8 cellular contexts compared by ENCODE assay signal in the genomic region with DNA sequence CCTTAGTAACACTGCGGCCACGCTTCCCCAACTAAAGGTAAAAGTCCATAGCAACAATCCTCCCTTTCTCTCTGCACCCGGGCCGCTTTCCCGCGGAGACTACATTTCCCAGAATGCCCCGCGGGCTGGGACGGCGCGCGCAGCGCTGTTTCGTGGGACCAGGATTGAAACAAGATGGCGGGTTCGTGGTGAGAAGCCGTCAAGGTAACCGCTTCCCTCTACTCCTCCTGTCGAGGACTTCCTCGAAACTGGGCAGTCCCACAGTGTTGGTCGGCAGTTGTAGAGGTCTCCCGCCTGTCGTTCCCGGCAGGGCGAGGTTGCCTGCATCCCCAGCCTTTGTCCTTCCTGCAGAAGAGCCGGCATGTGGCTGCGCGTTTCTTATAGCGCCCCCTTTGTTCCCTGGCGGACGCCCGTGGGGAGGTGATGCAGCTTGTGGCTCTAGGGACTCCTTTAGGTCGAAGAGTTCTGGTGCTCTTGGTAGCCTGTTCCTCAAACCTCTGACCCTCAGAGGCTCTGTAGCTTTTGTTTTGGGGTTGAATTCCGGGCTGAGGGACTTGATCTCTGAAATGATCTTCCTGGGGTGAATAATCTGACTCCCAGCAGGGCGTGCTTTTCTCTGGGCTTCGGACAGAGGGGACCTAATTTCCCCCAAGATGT. TPM values are rescaled to one million over a fixed set of nuclear protein-coding genes. Genes with fewer than 3 reads are reported as not detected.
DNase-seq lines count a peak whose midpoint lies in the region; TF ChIP-seq lines count a peak whose summit lies in the region.

Gene MRPL42 (plus strand): TSS at position 164 of the 657 bp plus-strand sequence. CDS start 1,772 bp downstream, outside the sequence.

- H3K4me2 ChIP-seq in H9 (ENCODE audit: insufficient read depth, insufficient read length, low read length) (peak within 1 kb of the TSS; percentile 76), neural progenitor cell (peak within 1 kb of the TSS; percentile 95)

- no peaks in the 10 kb centered on the region for H3K9me3 ChIP-seq in H9 (ENCODE audit: control insufficient read depth, low read depth, low read length)
- H3K9me3 ChIP-seq in neural progenitor cell (ENCODE audit: low read depth): no peaks in the 10 kb centered on the region

- H3K14ac ChIP-seq in H9 (ENCODE audit: insufficient read depth, low read length): peak within 1 kb of the TSS; percentile 99

- H4K20me1 ChIP-seq in H9 (ENCODE audit: control insufficient read depth, insufficient read depth, insufficient read length) (no peaks in the 10 kb centered on the region), neural progenitor cell (ENCODE audit: low read depth) (peaks cover 43% of the 10 kb centered on the region)

- H3K79me2 ChIP-seq in H9 (ENCODE audit: insufficient read depth, low read length): peaks cover 19% of the 10 kb centered on the region
- peaks cover 52% of the 10 kb centered on the region for H3K79me2 ChIP-seq in neural progenitor cell (ENCODE audit: low read depth)

- H3K4me1 Mint-ChIP-seq in H9 (peaks cover 9 to 11% of the 10 kb centered on the region in 2 experiments), neural progenitor cell (peaks cover 20% of the 10 kb centered on the region)

- H2BK15ac ChIP-seq in H9 (ENCODE audit: low read depth, low read length): no peak within 1 kb of the TSS

- H2BK5ac ChIP-seq in H9 (ENCODE audit: insufficient read length, low read length): peak within 1 kb of the TSS; percentile 67

- H3K27me3 ChIP-seq in H9 (ENCODE audit: insufficient read depth, low read length) (no peaks in the 10 kb centered on the region), neural progenitor cell (no peaks in the 10 kb centered on the region)

- peak within 1 kb of the TSS; percentile 97 for H3K9ac ChIP-seq in H9 (ENCODE audit: extremely low read depth, insufficient read length, low read length)
- peak within 1 kb of the TSS; percentile 94 for H3K9ac ChIP-seq in neural progenitor cell

- H3K4me3 ChIP-seq in foreskin fibroblast (ENCODE audit: low read depth in 1 of 2, low read length in 2 of 2) (peak within 1 kb of the TSS; percentile 77 to 80), neural progenitor cell (peak within 1 kb of the TSS; percentile 92)

- peak; percentile 67 for TF ChIP-seq CTCF in H9 (conservative IDR thresholded peaks at IDR 0.05)
- TF ChIP-seq CTCF in foreskin fibroblast (IDR thresholded peaks at IDR 0.05; ENCODE audit: low read depth, low read length): peak; percentile 71
- peak; percentile 71 for TF ChIP-seq CTCF in neural progenitor cell (IDR thresholded peaks at IDR 0.05)

- H4K91ac ChIP-seq in H9 (ENCODE audit: insufficient read length, low read depth, low read length): no peak within 1 kb of the TSS

- WGBS in H9 (ENCODE audit: extremely low coverage, insufficient read length, low lambda C conversion rate): no CpG with 5 or more reads among the region's 36 CpGs

- H3T11ph ChIP-seq in H9 (ENCODE audit: low read length): no peak within 1 kb of the TSS

- H3K4ac ChIP-seq in H9 (ENCODE audit: low read depth, low read length): no peak within 1 kb of the TSS; the same call in 1 of the 2 replicates

- H3K56ac ChIP-seq in H9 (ENCODE audit: insufficient read length, low read depth, low read length): peak within 1 kb of the TSS; percentile 83

- peak within 1 kb of the TSS; percentile 91 for H4K5ac ChIP-seq in H9 (ENCODE audit: insufficient read length, low read depth, low read length)

- no peaks in the 10 kb centered on the region; the same call in 1 of the 2 replicates for H3K27me3 Mint-ChIP-seq in H9 (ENCODE audit: low read depth)
- peaks cover 11% of the 10 kb centered on the region for H3K27me3 Mint-ChIP-seq in neural progenitor cell (ENCODE audit: insufficient read depth, low read depth)

- H3K23ac ChIP-seq in H9 (ENCODE audit: insufficient read length, low read depth, low read length): no peak within 1 kb of the TSS

- no peak within 1 kb of the TSS for H2BK20ac ChIP-seq in H9 (ENCODE audit: low read depth, low read length, poor library complexity, severe bottlenecking)

- H2BK12ac ChIP-seq in H9 (ENCODE audit: insufficient read length, low read depth, low read length): no peak within 1 kb of the TSS

- H3K79me1 ChIP-seq in H9 (ENCODE audit: insufficient read depth, low read depth, low read length, poor library complexity, severe bottlenecking): peaks cover 10% of the 10 kb centered on the region

- H3K36me3 ChIP-seq in neural progenitor cell: peaks cover 13% of the 10 kb centered on the region

- H3F3A ChIP-seq in neural progenitor cell (ENCODE audit: low read depth): peaks cover 7% of the 10 kb centered on the region

- H3K23me2 ChIP-seq in H9 (ENCODE audit: insufficient read length, low read depth, low read length, poor library complexity, severe bottlenecking): peaks cover 3% of the 10 kb centered on the region

- peaks cover 3% of the 10 kb centered on the region; the same call in 1 of the 2 replicates for H3K4me1 ChIP-seq in H9 (ENCODE audit: insufficient read depth, low read length)
- H3K4me1 ChIP-seq in neural progenitor cell: peaks cover 19% of the 10 kb centered on the region

- peak within 1 kb of the TSS; percentile 96 to 98 for H3K4me3 Mint-ChIP-seq in H9
- H3K4me3 Mint-ChIP-seq in neural progenitor cell: peak within 1 kb of the TSS; percentile 99

- H3K27ac ChIP-seq in H9 (ENCODE audit: insufficient read length, low read depth, low read length) (peak within 1 kb of the TSS; percentile 72), neural progenitor cell (peak within 1 kb of the TSS; percentile 98)

- H3K27ac Mint-ChIP-seq in H9 (peak within 1 kb of the TSS; percentile 78 to 99 (median 99)), neural progenitor cell (peak within 1 kb of the TSS; percentile 100)

- peak within 1 kb of the TSS; percentile 41 for H2BK120ac ChIP-seq in H9 (ENCODE audit: low read depth, low read length, poor library complexity, severe bottlenecking)

- H2AK5ac ChIP-seq in H9 (ENCODE audit: insufficient read length, low read length): peak within 1 kb of the TSS; percentile 19

- no peak within 1 kb of the TSS for H4K8ac ChIP-seq in H9 (replicated peaks; ENCODE audit: insufficient read length, low read depth, low read length)

- DNase-seq in GDM1 (lab: John Stamatoyannopoulos, UW) (peak; percentile 82), H9 (peak; percentile 95), M059J (ENCODE audit: low read depth) (peak; percentile 89), SIG-M5 (lab: John Stamatoyannopoulos, UW) (peak; percentile 53), activated gamma-delta T cell (lab: John Stamatoyannopoulos, UW) (peak; percentile 79), foreskin fibroblast (peak; percentile 82 to 95), neural progenitor cell (ENCODE audit: low spot score) (peak; percentile 94), stromal cell of bone marrow (ENCODE audit: low read depth) (peak; percentile 80)

- H3K9me3 Mint-ChIP-seq in H9: no peaks in the 10 kb centered on the region
- H3K9me3 Mint-ChIP-seq in neural progenitor cell: no peaks in the 10 kb centered on the region

- peak within 1 kb of the TSS; percentile 98 for H3K18ac ChIP-seq in H9 (ENCODE audit: insufficient read length, low read depth, low read length)

- H2AFZ ChIP-seq in H9 (ENCODE audit: low read length): no peak within 1 kb of the TSS
- H2AFZ ChIP-seq in neural progenitor cell (replicated peaks): peak within 1 kb of the TSS; percentile 99

- peaks cover 13 to 31% (median 25%) of the 10 kb centered on the region in 3 experiments for H3K36me3 Mint-ChIP-seq in H9 (ENCODE audit: insufficient read depth in 1 of 3, low read depth in 3 of 3)
- H3K36me3 Mint-ChIP-seq in neural progenitor cell: peaks cover 9% of the 10 kb centered on the region

RNA-seq across cellular contexts. Expression of gene MRPL42, which starts in this region (rescaled TPM):
- total RNA-seq in H9 (2021) (108 and 112 TPM in 2 replicates), neural progenitor cell (ENCODE audit: low replicate concordance) (157 and 287 TPM in 2 replicates)
- total RNA-seq in M059J (2014; rRNA removed; shearing (Covaris generic)): 101 and 132 TPM in 2 replicates

Comparison
In these comparisons a context has a peak if more than half of its experiments do, and no peak if none do; other contexts are left out.
1. Peak in every context shown above with its lines: DNase-seq, H3K4me3 ChIP-seq and H3K27ac ChIP-seq.